ENCODE assay signal across 15 cellular contexts in the genomic region with DNA sequence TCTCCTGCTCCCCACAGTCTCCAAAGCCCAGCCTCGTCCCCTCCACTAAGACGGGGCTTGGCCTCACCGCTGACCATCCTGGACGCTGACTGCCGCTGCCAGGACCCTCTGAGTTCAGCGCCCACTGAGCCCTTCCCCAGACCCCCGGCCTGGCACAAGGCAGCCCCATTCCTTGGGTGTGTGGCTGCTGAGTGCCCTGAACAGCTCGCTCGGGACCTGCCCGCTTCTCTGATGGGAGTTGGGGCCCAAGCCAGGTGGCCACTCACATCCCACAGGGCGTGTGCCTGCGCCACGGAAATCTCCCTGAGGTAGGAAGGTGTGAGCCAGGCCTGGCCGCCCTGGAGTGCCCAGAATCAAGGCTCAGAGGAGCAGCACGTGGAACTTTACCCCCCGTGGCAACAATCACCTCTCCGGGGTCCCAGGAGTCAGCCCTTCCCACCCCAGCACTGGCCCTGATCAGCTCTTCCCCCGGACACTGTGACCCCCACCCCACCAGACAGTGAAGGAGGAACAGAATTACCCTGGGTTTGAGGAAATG. TPM values are rescaled to one million over a fixed set of nuclear protein-coding genes. Genes with fewer than 3 reads are reported as not detected.
DNase-seq lines count a peak whose midpoint lies in the region; ATAC-seq, FAIRE-seq and TF ChIP-seq lines count a peak whose summit lies in the region.
"Had no signal": no experiment of that assay in that cellular context is flagged by ENCODE, and none has a peak within 500 bp of the region (broad histone marks: within the 10 kb centered on the region; RNA-seq: fewer than 3 reads in every experiment).

No MANE protein-coding gene starts in this region.

- no peak overlapping the region for H3K27ac Mint-ChIP-seq in type B pancreatic cell

- H3K4me3 Mint-ChIP-seq in type B pancreatic cell, result no peak overlapping the region
- H3K4me3 Mint-ChIP-seq: CD4-positive, alpha-beta T cell had no signal

- H3K36me3 Mint-ChIP-seq in type B pancreatic cell, result no peaks in the 10 kb centered on the region

- H3K36me3 ChIP-seq in BE2C (no peaks in the 10 kb centered on the region), kidney (ENCODE audit: control insufficient read depth in 1 of 2, insufficient read depth in 2 of 2, low read length in 2 of 2) (no peaks in the 10 kb centered on the region)
- H3K36me3 ChIP-seq: HAP-1 had no signal

- peak; percentile 23 for DNase-seq in left cardiac atrium
- DNase-seq in cardiac septum (ENCODE audit: low spot score), result no peak
- peak; percentile 3 for DNase-seq in BE2C
- peak; percentile 69 for DNase-seq in kidney
- DNase-seq in posterior vena cava (ENCODE audit: low spot score), result peak; percentile 72
- no peak for DNase-seq in type B pancreatic cell (ENCODE audit: extremely low spot score, unreplicated experiment)
- DNase-seq: ACHN; C1 segment of cervical spinal cord; Calu3; CD4-positive, alpha-beta T cell; DMS 273 treated with DMSO at 0.1 percent for 48 hours had no signal

- H3K27me3 ChIP-seq in BE2C, result no peaks in the 10 kb centered on the region

- no peaks in the 10 kb centered on the region; the same call in 1 of the 2 replicates for H3K4me1 ChIP-seq in BE2C
- H3K4me1 ChIP-seq in kidney (ENCODE audit: control insufficient read depth in 1 of 2, insufficient read depth in 1 of 2, low read depth in 1 of 2, low read length in 2 of 2), result no peaks in the 10 kb centered on the region
- H3K4me1 ChIP-seq: HAP-1 had no signal

- ATAC-seq in left cardiac atrium, result no peak
- no peak for ATAC-seq in HG03196 (IDR thresholded peaks at IDR 0.05; ENCODE audit: unreplicated experiment)

- H3K27me3 Mint-ChIP-seq in type B pancreatic cell, result no peaks in the 10 kb centered on the region
- H3K27me3 Mint-ChIP-seq: CD4-positive, alpha-beta T cell had no signal

- FAIRE-seq in kidney (lab: Jason Lieb, UNC), result no peak
- FAIRE-seq: H1 had no signal

- H3K4me3 ChIP-seq in BE2C (ENCODE audit: low read depth, low read length) (no peak overlapping the region), kidney (ENCODE audit: low read length in 2 of 2) (no peak overlapping the region)
- H3K4me3 ChIP-seq: HAP-1 had no signal

- H3K9ac ChIP-seq in kidney (ENCODE audit: low read length in 2 of 2), result no peak overlapping the region

- no peaks in the 10 kb centered on the region for H3K4me1 Mint-ChIP-seq in type B pancreatic cell (ENCODE audit: unreplicated experiment)

- H3K9me3 Mint-ChIP-seq in type B pancreatic cell, result no peaks in the 10 kb centered on the region
- H3K9me3 Mint-ChIP-seq: CD4-positive, alpha-beta T cell had no signal

- H3K9me3 ChIP-seq in BE2C (no peaks in the 10 kb centered on the region; the same call in 1 of the 2 replicates), kidney (ENCODE audit: control insufficient read depth in 1 of 2, low read length in 2 of 2) (no peaks in the 10 kb centered on the region)
- H3K9me3 ChIP-seq: HAP-1 had no signal

- intact Hi-C loops in left cardiac atrium (cut with DNase I) (no loop called here), cardiac septum (cut with DNase I) (no loop called here), kidney (cut with DNase I) (loop anchor here (5.0 kb wide), 1 partner anchor 269 kb away; no protein-coding TSS in a partner anchor), posterior vena cava (cut with DNase I) (loop anchor here (2.0 to 5.0 kb wide), 2 partner anchors 274 kb away; no protein-coding TSS in a partner anchor)

- H3K27ac ChIP-seq in kidney (ENCODE audit: low read depth in 2 of 2, low read length in 2 of 2), result no peak overlapping the region

- no peak for TF ChIP-seq CTCF in BE2C (IDR thresholded peaks at IDR 0.05; ENCODE audit: low read depth, low read length)
- TF ChIP-seq CTCF in kidney (IDR thresholded peaks at IDR 0.05; ENCODE audit: borderline replicate concordance, extremely low read depth, insufficient read depth), result no peak
- TF ChIP-seq CTCF in type B pancreatic cell (conservative IDR thresholded peaks at IDR 0.05), result no peak

RNA-seq across cellular contexts. Expression of a gene that starts 20.8 kb away (rescaled TPM):
- total RNA-seq in left cardiac atrium (1 to 10 TPM in 1 of 2 donors, under 1 TPM in 1; 0.65 to 1.4 TPM), cardiac septum (0.40 TPM), kidney (1.1 TPM), posterior vena cava (1 to 10 TPM; 1.2 to 1.9 TPM), type B pancreatic cell (ENCODE audit: low replicate concordance) (0.29 TPM in 1 of 2 replicates, not detected in the other)
- not detected for polyA plus RNA-seq in BE2C (2012; ENCODE audit: insufficient read depth, insufficient read length, low read depth)
- polyA plus RNA-seq in kidney (ENCODE audit: insufficient read depth, low read depth, low replicate concordance), result not detected
- total RNA-seq: Daoy had no signal

Comparison
In these comparisons a context has a peak if more than half of its experiments do, and no peak if none do; other contexts are left out.
1. DNase-seq: peak in left cardiac atrium (single experiment), BE2C (single experiment), kidney (single experiment) and posterior vena cava (single experiment); none in cardiac septum (single experiment) and type B pancreatic cell (single experiment).
2. intact Hi-C loops: an anchor here in kidney (5.0 kb wide) and posterior vena cava (2.0 to 5.0 kb wide); none called in left cardiac atrium and cardiac septum.